Comparison of ENCODE assay signal across 8 cellular contexts in the genomic region with DNA sequence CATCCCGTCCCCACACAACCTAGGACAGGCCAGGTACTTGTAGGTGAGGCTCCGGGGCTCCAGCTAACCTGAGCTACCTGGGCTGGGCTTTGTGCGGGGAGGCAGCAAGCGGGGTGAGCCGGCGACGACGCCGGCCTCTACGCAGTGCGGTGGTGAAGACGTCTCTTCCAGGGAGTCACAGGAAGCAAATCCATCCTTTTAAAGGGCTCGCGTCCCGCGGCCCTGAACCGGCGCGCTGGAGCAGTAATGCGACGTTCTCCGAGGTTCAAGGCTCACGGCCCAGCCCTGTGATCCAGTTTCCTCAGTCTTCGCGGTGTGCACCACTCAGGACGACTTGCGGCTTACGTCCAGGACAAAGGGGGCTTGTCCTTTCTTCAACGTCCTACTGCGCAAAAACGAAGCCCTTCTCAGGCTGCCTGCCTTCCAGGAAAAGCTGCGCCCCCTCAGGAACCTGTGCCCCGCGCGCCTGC. TPM values are rescaled to one million over a fixed set of nuclear protein-coding genes. Genes with fewer than 3 reads are reported as not detected.
DNase-seq lines count a peak whose midpoint lies in the region; ATAC-seq and TF ChIP-seq lines count a peak whose summit lies in the region.

No MANE protein-coding gene starts in this region.

- CTCF ChIA-PET in PC-9 (lab: Charles Lee) = interaction anchor here (0.6 to 0.7 kb wide), 2 partner anchors 32 to 54 kb away, joined by 3 read pairs; no protein-coding TSS in a partner anchor

- intact Hi-C loops in PC-9 (cut with micrococcal nuclease; ENCODE audit: unreplicated experiment) = loop anchor here (1.0 to 10.0 kb wide), 7 partner anchors 43 to 413 kb away; a partner anchor contains a TSS
- intact Hi-C loops in Right ventricle myocardium superior (cut with DNase I) = loop anchor here (10.0 kb wide), 1 partner anchor 193 kb away; no protein-coding TSS in a partner anchor

- H3K9me3 ChIP-seq in PC-9 (ENCODE audit: insufficient read depth, low read depth) = no peaks in the 10 kb centered on the region

- ATAC-seq in GM18499 (IDR thresholded peaks at IDR 0.05; ENCODE audit: insufficient read depth, unreplicated experiment) (peak; percentile 3), HG03066 (IDR thresholded peaks at IDR 0.05; ENCODE audit: low read depth, unreplicated experiment) (peak; percentile 1), Right ventricle myocardium superior (ENCODE audit: poor library complexity) (peak; percentile 70), HG03469 (IDR thresholded peaks at IDR 0.05; ENCODE audit: unreplicated experiment) (no peak)

- H3K27ac Mint-ChIP-seq in activated naive CD4-positive, alpha-beta T cell treated with anti-CD3 and anti-CD28 coated beads, Interleukin-2, amount 50 U/mL, for 24 hours = peak overlapping the region; percentile 82
- H3K27ac Mint-ChIP-seq in osteocyte (ENCODE audit: unreplicated experiment) = peak overlapping the region; percentile 94

- POLR2A ChIA-PET in PC-9 (lab: Charles Lee; ENCODE audit: unreplicated experiment) = interaction anchor here (0.6 to 0.8 kb wide), 4 partner anchors 32 to 267 kb away, joined by 3 to 6 read pairs (median 3); a partner anchor contains a TSS

- H4K20me1 ChIP-seq in PC-9 (ENCODE audit: insufficient read depth) = no peaks in the 10 kb centered on the region; the same call in 1 of the 2 replicates

- peak overlapping the region; percentile 87 for H3K4me2 ChIP-seq in PC-9

- H3K27ac ChIP-seq in PC-9 = peak overlapping the region; percentile 76

- H3K9me2 ChIP-seq in PC-9 (ENCODE audit: insufficient read depth) = no peaks in the 10 kb centered on the region

- no peaks in the 10 kb centered on the region for H3K9me3 Mint-ChIP-seq in activated naive CD4-positive, alpha-beta T cell treated with anti-CD3 and anti-CD28 coated beads, Interleukin-2, amount 50 U/mL, for 24 hours
- H3K9me3 Mint-ChIP-seq in osteocyte (ENCODE audit: unreplicated experiment) = no peaks in the 10 kb centered on the region

- TSS peak; percentile 73 for BruUV-seq in PC-9 (replicated peaks; lab: Mats Ljungman, UMichigan)

- no peaks in the 10 kb centered on the region for H3K27me3 ChIP-seq in PC-9 (ENCODE audit: insufficient read depth, low read depth)

- H3K36me3 ChIP-seq in PC-9 (ENCODE audit: low read depth) = peaks cover 2% of the 10 kb centered on the region; the same call in 1 of the 2 replicates

- in situ Hi-C loops in ACHN (cut with HindIII; ENCODE audit: low pct_ligation_motif_present, low pct_unique_long_range_greater_than_20kb, low sequenced_read_pairs) = no loop called here

- peaks cover 2% of the 10 kb centered on the region for H3K36me3 Mint-ChIP-seq in activated naive CD4-positive, alpha-beta T cell treated with anti-CD3 and anti-CD28 coated beads, Interleukin-2, amount 50 U/mL, for 24 hours
- peaks cover 5% of the 10 kb centered on the region for H3K36me3 Mint-ChIP-seq in osteocyte (ENCODE audit: unreplicated experiment)

- H3K27me3 Mint-ChIP-seq in activated naive CD4-positive, alpha-beta T cell treated with anti-CD3 and anti-CD28 coated beads, Interleukin-2, amount 50 U/mL, for 24 hours = no peaks in the 10 kb centered on the region
- no peaks in the 10 kb centered on the region for H3K27me3 Mint-ChIP-seq in osteocyte (ENCODE audit: unreplicated experiment)

- DNase-seq in ACHN = peak; percentile 57
- DNase-seq in PC-9 = peak in 1 of 2 experiments; percentile 59
- DNase-seq in Right ventricle myocardium superior = peak; percentile 59
- no peak for DNase-seq in osteocyte (ENCODE audit: extremely low spot score, unreplicated experiment)

- TF ChIP-seq CTCF in PC-9 (conservative IDR thresholded peaks at IDR 0.05) (no peak), osteocyte (IDR thresholded peaks at IDR 0.05) (no peak)

- H3K4me1 ChIP-seq in PC-9 (replicated peaks; ENCODE audit: insufficient read depth) = peaks cover 29% of the 10 kb centered on the region

- peak overlapping the region; percentile 88 for H2AFZ ChIP-seq in PC-9

- H3K4me3 Mint-ChIP-seq in activated naive CD4-positive, alpha-beta T cell treated with anti-CD3 and anti-CD28 coated beads, Interleukin-2, amount 50 U/mL, for 24 hours = peak overlapping the region; percentile 90
- H3K4me3 Mint-ChIP-seq in osteocyte (ENCODE audit: unreplicated experiment) = peak overlapping the region; percentile 96

- H3K79me2 ChIP-seq in PC-9 (ENCODE audit: low read depth) = peaks cover 60% of the 10 kb centered on the region

- H3K4me3 ChIP-seq in PC-9 = peak overlapping the region; percentile 89

- H3F3A ChIP-seq in PC-9 (ENCODE audit: insufficient read depth, low read depth) = peaks cover 21% of the 10 kb centered on the region

- peaks cover 27% of the 10 kb centered on the region for H3K4me1 Mint-ChIP-seq in activated naive CD4-positive, alpha-beta T cell treated with anti-CD3 and anti-CD28 coated beads, Interleukin-2, amount 50 U/mL, for 24 hours
- H3K4me1 Mint-ChIP-seq in osteocyte (ENCODE audit: unreplicated experiment) = peaks cover 46% of the 10 kb centered on the region

RNA-seq across cellular contexts. Expression of a gene that starts 0.5 kb away (rescaled TPM):
- total RNA-seq in PC-9 (2021) (102 and 112 TPM in 2 replicates), Right ventricle myocardium superior (44.9 TPM), osteocyte (115 and 121 TPM in 2 replicates)
